Comparison of ENCODE assay signal across 1 cellular context in the genomic region with DNA sequence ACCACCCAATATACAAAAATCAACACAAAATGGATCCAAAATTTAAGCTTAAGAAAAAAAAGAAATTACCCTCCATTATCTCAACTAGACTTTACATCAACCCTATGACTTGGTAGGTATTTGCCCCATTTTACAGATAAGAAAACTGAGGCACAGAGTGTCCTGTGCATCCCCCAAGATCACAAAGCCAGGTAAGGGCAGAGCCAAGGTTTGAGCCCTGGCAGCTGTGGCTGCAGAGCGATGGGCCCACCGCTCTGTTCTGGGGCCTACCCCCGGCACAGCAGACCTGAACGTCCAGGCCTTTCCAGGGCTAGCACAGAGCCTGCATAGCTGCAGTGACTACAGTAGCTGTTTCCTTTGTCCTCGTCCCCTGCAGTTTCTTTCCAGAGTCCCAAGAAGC.
TF ChIP-seq lines count a peak whose summit lies in the region.

No MANE protein-coding gene starts in this region.

TF ChIP-seq in IMR-90, 13 proteins besides CTCF, POLR2A, EP300 and RAD21:
- TF ChIP-seq, protein P1, sequence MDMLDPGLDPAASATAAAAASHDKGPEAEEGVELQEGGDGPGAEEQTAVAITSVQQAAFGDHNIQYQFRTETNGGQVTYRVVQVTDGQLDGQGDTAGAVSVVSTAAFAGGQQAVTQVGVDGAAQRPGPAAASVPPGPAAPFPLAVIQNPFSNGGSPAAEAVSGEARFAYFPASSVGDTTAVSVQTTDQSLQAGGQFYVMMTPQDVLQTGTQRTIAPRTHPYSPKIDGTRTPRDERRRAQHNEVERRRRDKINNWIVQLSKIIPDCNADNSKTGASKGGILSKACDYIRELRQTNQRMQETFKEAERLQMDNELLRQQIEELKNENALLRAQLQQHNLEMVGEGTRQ (IDR thresholded peaks at IDR 0.05; ENCODE audit: low read depth, low read length), result no peak
